In the genomic region with DNA sequence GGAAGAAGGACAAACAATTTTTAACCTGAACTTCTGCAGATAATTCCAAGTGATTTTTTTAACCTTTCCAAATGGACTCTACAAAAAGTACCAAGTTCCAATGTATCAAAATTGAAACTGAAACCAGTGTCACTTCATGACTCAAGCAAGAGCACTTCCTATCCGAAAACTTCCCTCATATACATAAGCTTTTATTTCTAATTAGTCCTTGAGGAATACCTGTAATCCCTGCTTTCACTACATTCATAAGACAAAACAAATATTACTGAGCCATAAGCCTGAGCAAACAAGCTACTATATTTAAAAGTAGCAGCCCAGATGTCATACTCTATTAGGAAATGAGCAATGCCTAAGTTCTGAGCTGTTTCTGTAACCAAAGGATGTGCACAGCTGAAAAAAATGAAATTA, we compare ENCODE assay signal across 9 cellular contexts.
DNase-seq lines count a peak whose midpoint lies in the region; ATAC-seq and TF ChIP-seq lines count a peak whose summit lies in the region.
"Had no signal": no experiment of that assay in that cellular context is flagged by ENCODE, and none has a peak within 500 bp of the region (broad histone marks: within the 10 kb centered on the region; RNA-seq: fewer than 3 reads in every experiment).

No MANE protein-coding gene starts in this region.

- no peak overlapping the region for H3K9ac ChIP-seq in endodermal cell (ENCODE audit: extremely low read depth, low read length, poor library complexity, severe bottlenecking)

- H3K4me1 Mint-ChIP-seq in endodermal cell, result peaks cover 6% of the 10 kb centered on the region

- no peak for TF ChIP-seq CTCF in ascending aorta (IDR thresholded peaks at IDR 0.05)
- TF ChIP-seq CTCF in endodermal cell (conservative IDR thresholded peaks at IDR 0.05), result no peak

- WGBS in endodermal cell (ENCODE audit: insufficient coverage in 1 of 2, insufficient read length in 1 of 2), 2 experiments, result 75 to 86% methylated on average over 1 of the region's 1 CpG

- H3K36me3 ChIP-seq in ascending aorta (no peaks in the 10 kb centered on the region), endodermal cell (ENCODE audit: control insufficient read depth, insufficient read depth, low read length) (no peaks in the 10 kb centered on the region)

- intact Hi-C loops in ascending aorta (cut with DNase I), result loop anchor here (5.0 to 10.0 kb wide), 3 partner anchors 102 to 227 kb away; no protein-coding TSS in a partner anchor

- DNase-seq in EL (peak; percentile 30), ascending aorta (ENCODE audit: low spot score in 2 of 2) (no peak), myocyte (ENCODE audit: low read depth) (peak; percentile 27), endodermal cell (no peak), superior temporal gyrus (ENCODE audit: extremely low spot score) (no peak), inferior parietal cortex (ENCODE audit: extremely low spot score) (no peak), NCI-H146 treated with DMSO at 0.1 percent for 48 hours (lab: John Stamatoyannopoulos, UW; ENCODE audit: unreplicated experiment) (no peak)

- H3K27ac Mint-ChIP-seq in endodermal cell, result no peak overlapping the region

- H3K4me3 ChIP-seq in ascending aorta (peak overlapping the region; percentile 37 to 54), endodermal cell (ENCODE audit: low read length) (no peak overlapping the region)

- H3K27ac ChIP-seq in ascending aorta, result peak overlapping the region; percentile 55 to 71
- H3K27ac ChIP-seq in endodermal cell (ENCODE audit: low read depth, low read length), result no peak overlapping the region

- H3K4me1 ChIP-seq in ascending aorta (peaks cover 3 to 47% of the 10 kb centered on the region in 2 donors), endodermal cell (ENCODE audit: control insufficient read depth, insufficient read depth, low read length) (no peaks in the 10 kb centered on the region)

- no peaks in the 10 kb centered on the region for H3K36me3 Mint-ChIP-seq in endodermal cell (ENCODE audit: low read depth)

- H3K27me3 Mint-ChIP-seq in endodermal cell (ENCODE audit: insufficient read depth), result no peaks in the 10 kb centered on the region

- H3K27me3 ChIP-seq in ascending aorta (no peaks in the 10 kb centered on the region), endodermal cell (ENCODE audit: control insufficient read depth, insufficient read depth, low read length, poor library complexity, severe bottlenecking) (no peaks in the 10 kb centered on the region)

- ATAC-seq in HG02885 (IDR thresholded peaks at IDR 0.05; ENCODE audit: poor library complexity, unreplicated experiment), result peak; percentile 41

- H3K9me3 Mint-ChIP-seq in endodermal cell, result no peaks in the 10 kb centered on the region
- H3K9me3 Mint-ChIP-seq: nephron had no signal

- H3K9me3 ChIP-seq in ascending aorta (no peaks in the 10 kb centered on the region), endodermal cell (ENCODE audit: control insufficient read depth, low read length) (no peaks in the 10 kb centered on the region)

- H3K4me3 Mint-ChIP-seq in endodermal cell, result no peak overlapping the region
- H3K4me3 Mint-ChIP-seq: nephron had no signal

Comparison
In these comparisons a context has a peak if more than half of its experiments do, and no peak if none do; other contexts are left out.
1. DNase-seq: peak in EL (single experiment) and myocyte (single experiment); none in ascending aorta (0 of 2), endodermal cell (single experiment), superior temporal gyrus (single experiment), inferior parietal cortex (single experiment) and NCI-H146 treated with DMSO at 0.1 percent for 48 hours (single experiment).